In genomic region chr16:1193143-1193824, GRCh38 we compare ENCODE assay signal across 18 cellular contexts. TPM values are rescaled to one million over a fixed set of nuclear protein-coding genes. Genes with fewer than 3 reads are reported as not detected.
DNase-seq lines count a peak whose midpoint lies in the region; ATAC-seq and TF ChIP-seq lines count a peak whose summit lies in the region.
"Had no signal": no experiment of that assay in that cellular context is flagged by ENCODE, and none has a peak within 500 bp of the region (broad histone marks: within the 10 kb centered on the region; RNA-seq: fewer than 3 reads in every experiment).

No MANE protein-coding gene starts in this region.

- no peak for TF ChIP-seq CTCF in WTC11 (IDR thresholded peaks at IDR 0.05)

- 0 out of 2 replicates have a peak, but pooled peaks cover 4% of the 10 kb centered on the region for H3K4me1 Mint-ChIP-seq in WTC11
- H3K4me1 Mint-ChIP-seq: memory B cell had no signal

- no peak overlapping the region for H3K27ac Mint-ChIP-seq in WTC11
- H3K27ac Mint-ChIP-seq: activated naive CD4-positive, alpha-beta T cell treated with anti-CD3 and anti-CD28 coated beads, Interleukin-2, amount 50 U/mL, for 24 hours; memory B cell; type B pancreatic cell had no signal

- H3K4me3 Mint-ChIP-seq in WTC11 = no peak overlapping the region
- H3K4me3 Mint-ChIP-seq: activated naive CD4-positive, alpha-beta T cell treated with anti-CD3 and anti-CD28 coated beads, Interleukin-2, amount 50 U/mL, for 24 hours; memory B cell; type B pancreatic cell had no signal

- POLR2A ChIA-PET in WTC11 (lab: Charles Lee) = no interaction called here

- CTCF ChIA-PET in WTC11 (lab: Charles Lee) = interaction anchor here (0.7 to 1.5 kb wide), 9 partner anchors 12 to 93 kb away, joined by 3 to 7 read pairs (median 4); no protein-coding TSS in a partner anchor

- ATAC-seq in GM19467 (IDR thresholded peaks at IDR 0.05; ENCODE audit: unreplicated experiment) = no peak
- no peak for ATAC-seq in WTC11

- no peaks in the 10 kb centered on the region for H3K27me3 Mint-ChIP-seq in WTC11 (ENCODE audit: low read depth)
- H3K27me3 Mint-ChIP-seq: activated naive CD4-positive, alpha-beta T cell treated with anti-CD3 and anti-CD28 coated beads, Interleukin-2, amount 50 U/mL, for 24 hours; type B pancreatic cell had no signal

- no peaks in the 10 kb centered on the region for H3K36me3 Mint-ChIP-seq in WTC11
- H3K36me3 Mint-ChIP-seq: activated naive CD4-positive, alpha-beta T cell treated with anti-CD3 and anti-CD28 coated beads, Interleukin-2, amount 50 U/mL, for 24 hours; memory B cell; type B pancreatic cell had no signal

- H3K9me3 Mint-ChIP-seq in WTC11 = no peaks in the 10 kb centered on the region
- H3K9me3 Mint-ChIP-seq: activated naive CD4-positive, alpha-beta T cell treated with anti-CD3 and anti-CD28 coated beads, Interleukin-2, amount 50 U/mL, for 24 hours; memory B cell; type B pancreatic cell had no signal

- DNase-seq in NCI-H82 (lab: John Stamatoyannopoulos, UW) (peak; percentile 57), NCI-H82 treated with DMSO at 0.1 percent for 48 hours (lab: John Stamatoyannopoulos, UW; ENCODE audit: unreplicated experiment) (no peak), NCI-H2227 (lab: John Stamatoyannopoulos, UW; ENCODE audit: unreplicated experiment) (peak; percentile 93), fibroblast of peridontal ligament (ENCODE audit: extremely low read depth) (peak; percentile 1), kidney glomerular epithelial cell (lab: John Stamatoyannopoulos, UW) (no peak), WTC11 (ENCODE audit: low spot score) (no peak)
- no peak for DNase-seq in NK-92 treated with Interleukin-12 subunit alpha and Interleukin-12 subunit beta, amount 100 ng/mL, for 24 hours (lab: John Stamatoyannopoulos, UW)
- DNase-seq: ACHN; hippocampal formation; NCI-H510A; SIG-M5; stimulated activated CD4-positive, alpha-beta T cell treated with anti-CD3 and anti-CD28 coated beads, Interleukin-15, amount 100 ng/mL, for 24 hours had no signal

TF ChIP-seq in WTC11, 78 proteins besides CTCF, POLR2A, EP300 and RAD21:
- TF ChIP-seq ZNF425 (CRISPR knock-in tag; conservative IDR thresholded peaks at IDR 0.05) (no peak), KAT7 (CRISPR knock-in tag; IDR thresholded peaks at IDR 0.05; ENCODE audit: borderline replicate concordance) (no peak), IRF1 (CRISPR knock-in tag; IDR thresholded peaks at IDR 0.05) (no peak), TEAD4 (CRISPR knock-in tag; IDR thresholded peaks at IDR 0.05) (no peak), NFYB (CRISPR knock-in tag; conservative IDR thresholded peaks at IDR 0.05; ENCODE audit: low read depth) (no peak), ZNF281 (CRISPR knock-in tag; IDR thresholded peaks at IDR 0.05) (no peak), ZMAT4 (CRISPR knock-in tag; IDR thresholded peaks at IDR 0.05) (no peak), FOXK1 (CRISPR knock-in tag; IDR thresholded peaks at IDR 0.05) (no peak)

RNA-seq across cellular contexts. Expression of gene TPSG1, which starts 31.8 kb away (rescaled TPM):
- not detected in 3 replicates for total RNA-seq in WTC11 (2021)
- total RNA-seq: H1, HT1080 had no signal

RNA-seq across cellular contexts. Expression of gene TPSB2, which starts 36.7 kb away (rescaled TPM):
- 0.18 to 0.44 TPM in 2 of 3 replicates, not detected in the other for total RNA-seq in WTC11 (2021)
- total RNA-seq: H1, HT1080 had no signal

RNA-seq across cellular contexts. Expression of gene CACNA1H, which starts 40.4 kb away (rescaled TPM):
- total RNA-seq in WTC11 (2021) = 38.0 to 46.9 TPM (median 46.4 TPM) in 3 replicates
- total RNA-seq: HT1080 had no signal

RNA-seq across cellular contexts. Expression of gene TPSAB1, which starts 47.2 kb away (rescaled TPM):
- 0.53 TPM in 1 of 3 replicates, not detected in the others for total RNA-seq in WTC11 (2021)
- total RNA-seq: H1, HT1080 had no signal

Comparison
In these comparisons a context has a peak if more than half of its experiments do, and no peak if none do; other contexts are left out.
1. DNase-seq: peak in NCI-H82 (single experiment), NCI-H2227 (single experiment) and fibroblast of peridontal ligament (single experiment); none in NCI-H82 treated with DMSO at 0.1 percent for 48 hours (single experiment), kidney glomerular epithelial cell (single experiment), WTC11 (single experiment) and NK-92 treated with Interleukin-12 subunit alpha and Interleukin-12 subunit beta, amount 100 ng/mL, for 24 hours (single experiment).